Comparison of ENCODE assay signal across 8 cellular contexts in the genomic region with DNA sequence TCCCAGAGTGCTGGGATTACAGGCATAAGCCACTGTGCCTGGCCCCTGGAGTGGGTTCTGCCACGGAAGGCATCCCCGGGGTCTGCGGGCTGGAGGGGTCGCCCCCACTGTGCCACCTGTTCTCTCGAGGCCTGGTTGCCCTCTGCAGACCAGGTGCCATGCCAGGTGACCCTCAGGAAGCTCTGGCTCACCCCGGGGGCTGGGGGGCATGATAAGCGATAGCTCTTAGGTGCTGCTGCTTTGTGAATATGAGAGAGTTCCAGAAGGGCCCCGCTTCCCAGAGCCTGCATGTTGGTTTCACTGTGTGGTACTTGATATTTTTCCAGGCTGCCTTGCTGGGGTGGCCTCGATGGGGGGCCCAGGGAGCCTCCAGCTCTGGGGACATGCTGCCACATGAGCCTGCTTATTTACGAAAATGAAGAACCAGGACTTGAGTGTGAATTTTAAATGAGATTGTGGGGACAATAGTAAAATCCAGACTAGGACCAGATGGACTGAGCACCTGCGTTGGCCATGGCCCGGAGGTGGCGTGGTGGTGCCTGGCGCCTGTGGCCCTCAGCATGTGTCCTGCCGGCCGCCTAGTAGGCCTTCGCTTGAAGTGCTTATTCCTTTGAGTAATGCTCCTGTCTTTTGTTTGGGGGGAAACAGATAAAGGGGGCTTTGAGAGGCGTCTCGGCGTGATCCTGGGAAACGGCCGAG. TPM values are rescaled to one million over a fixed set of nuclear protein-coding genes. Genes with fewer than 3 reads are reported as not detected.
A peak's percentile ranks its signal among the peaks of the same experiment; 100 is the strongest.
DNase-seq lines count a peak whose midpoint lies in the region; ATAC-seq and TF ChIP-seq lines count a peak whose summit lies in the region.

No MANE protein-coding gene starts in this region.

- H3K27ac Mint-ChIP-seq in activated naive CD8-positive, alpha-beta T cell treated with anti-CD3 and anti-CD28 coated beads for 36 hours = peak overlapping the region; percentile 86
- peak overlapping the region; percentile 31 to 100 (median 96) for H3K27ac Mint-ChIP-seq in immature natural killer cell
- H3K27ac Mint-ChIP-seq in stimulated activated memory B cell treated with anti-CD40 and anti-IgM and Interleukin-4, amounts not matched to agents 10 μg/mL and 1 μg/mL and 100 μg/mL, for 72 hours = peak overlapping the region; percentile 89

- peaks cover 77% of the 10 kb centered on the region for H3K4me1 Mint-ChIP-seq in activated naive CD8-positive, alpha-beta T cell treated with anti-CD3 and anti-CD28 coated beads for 36 hours
- H3K4me1 Mint-ChIP-seq in immature natural killer cell = peaks cover 82 to 87% of the 10 kb centered on the region in 2 donors
- H3K4me1 Mint-ChIP-seq in stimulated activated memory B cell treated with anti-CD40 and anti-IgM and Interleukin-4, amounts not matched to agents 10 μg/mL and 1 μg/mL and 100 μg/mL, for 72 hours = peaks cover 91% of the 10 kb centered on the region

- peak overlapping the region; percentile 3; the same call in 1 of the 2 replicates for H3K27ac ChIP-seq in HEK293 (ENCODE audit: extremely low read depth, low read depth, low read length)

- TF ChIP-seq CTCF in HEK293 (tag by site-specific recombination; IDR thresholded peaks at IDR 0.05) (no peak), lower leg skin (IDR thresholded peaks at IDR 0.05) (no peak)

- no peak overlapping the region for H3K4me3 ChIP-seq in HEK293 (ENCODE audit: low read depth, low read length)
- H3K4me3 ChIP-seq in lower leg skin (ENCODE audit: low read depth, poor library complexity, severe bottlenecking) = no peak overlapping the region

- peaks cover 35% of the 10 kb centered on the region for H3K4me1 ChIP-seq in HEK293 (ENCODE audit: control insufficient read depth, insufficient read depth, low read length)

- TF ChIP-seq POLR2A in lower leg skin (IDR thresholded peaks at IDR 0.05) = no peak

- no peak for DNase-seq in activated naive CD8-positive, alpha-beta T cell treated with anti-CD3 and anti-CD28 coated beads for 36 hours
- DNase-seq in immature natural killer cell = peak in 2 of 3 donors; percentile 2 to 7
- no peak for DNase-seq in NOMO-1 treated with DMSO at 0.1 percent for 48 hours (lab: John Stamatoyannopoulos, UW; ENCODE audit: unreplicated experiment)
- DNase-seq in activated CD4-positive, alpha-beta T cell treated with anti-CD3 and anti-CD28 coated beads for 48 hours = no peak
- no peak for DNase-seq in lower leg skin (ENCODE audit: low spot score in 2 of 2)

- peaks cover 0 to 36% of the 10 kb centered on the region in 2 experiments; a peak in 1 of 3 replicates for H3K36me3 ChIP-seq in HEK293 (ENCODE audit: control insufficient read depth in 2 of 2, insufficient read depth in 1 of 2, low read length in 2 of 2)

- no peak for ATAC-seq in stimulated activated memory B cell treated with anti-CD40 and anti-IgM and Interleukin-4, amounts not matched to agents 10 μg/mL and 1 μg/mL and 100 μg/mL, for 72 hours
- ATAC-seq in GM18858 (IDR thresholded peaks at IDR 0.05; ENCODE audit: unreplicated experiment) = no peak

- WGBS in lower leg skin, 2 donors = 75 to 86% methylated on average over 22 of the region's 22 CpGs

- intact Hi-C loops in lower leg skin (cut with DNase I; ENCODE audit: low total_unique reads) = loop anchor here (10.0 kb wide), 1 partner anchor 69 kb away; no protein-coding TSS in a partner anchor

- H3K9me3 ChIP-seq in HEK293 (ENCODE audit: control insufficient read depth, insufficient read depth, low read depth, low read length) = no peaks in the 10 kb centered on the region

- CTCF ChIA-PET in HEK293 (lab: Yijun Ruan, JAX) = interaction anchor here (1.3 kb wide), 1 partner anchor 41 kb away, joined by 4 read pairs; the partner anchor contains the start of gene FAAP20

- H3K27me3 Mint-ChIP-seq in activated naive CD8-positive, alpha-beta T cell treated with anti-CD3 and anti-CD28 coated beads for 36 hours = no peaks in the 10 kb centered on the region
- peaks cover 63 to 95% (median 91%) of the 10 kb centered on the region in 3 donors for H3K27me3 Mint-ChIP-seq in immature natural killer cell (ENCODE audit: low read depth in 3 of 3)
- H3K27me3 Mint-ChIP-seq in stimulated activated memory B cell treated with anti-CD40 and anti-IgM and Interleukin-4, amounts not matched to agents 10 μg/mL and 1 μg/mL and 100 μg/mL, for 72 hours = no peaks in the 10 kb centered on the region

- H3K4me3 Mint-ChIP-seq in activated naive CD8-positive, alpha-beta T cell treated with anti-CD3 and anti-CD28 coated beads for 36 hours = peak overlapping the region; percentile 12
- peak overlapping the region; percentile 58 to 91 (median 82) for H3K4me3 Mint-ChIP-seq in immature natural killer cell
- peak overlapping the region; percentile 73 for H3K4me3 Mint-ChIP-seq in stimulated activated memory B cell treated with anti-CD40 and anti-IgM and Interleukin-4, amounts not matched to agents 10 μg/mL and 1 μg/mL and 100 μg/mL, for 72 hours

- POLR2A ChIA-PET in HEK293 (lab: Yijun Ruan, JAX) = interaction anchor here (0.7 to 0.8 kb wide), 2 partner anchors 33 to 140 kb away, joined by 3 to 6 read pairs; no protein-coding TSS in a partner anchor

- no peaks in the 10 kb centered on the region for H3K9me3 Mint-ChIP-seq in activated naive CD8-positive, alpha-beta T cell treated with anti-CD3 and anti-CD28 coated beads for 36 hours
- no peaks in the 10 kb centered on the region for H3K9me3 Mint-ChIP-seq in immature natural killer cell
- H3K9me3 Mint-ChIP-seq in stimulated activated memory B cell treated with anti-CD40 and anti-IgM and Interleukin-4, amounts not matched to agents 10 μg/mL and 1 μg/mL and 100 μg/mL, for 72 hours = no peaks in the 10 kb centered on the region

- H3K36me3 Mint-ChIP-seq in activated naive CD8-positive, alpha-beta T cell treated with anti-CD3 and anti-CD28 coated beads for 36 hours = peaks cover 27% of the 10 kb centered on the region
- H3K36me3 Mint-ChIP-seq in immature natural killer cell = peaks cover 0 to 4% (median under 1%) of the 10 kb centered on the region in 3 donors
- H3K36me3 Mint-ChIP-seq in stimulated activated memory B cell treated with anti-CD40 and anti-IgM and Interleukin-4, amounts not matched to agents 10 μg/mL and 1 μg/mL and 100 μg/mL, for 72 hours = peaks cover 9% of the 10 kb centered on the region

TF ChIP-seq in HEK293, 187 proteins besides CTCF, POLR2A, EP300 and RAD21 (continues in another document):
- TF ChIP-seq ZNF138 (tag by site-specific recombination; IDR thresholded peaks at IDR 0.05; ENCODE audit: borderline replicate concordance) = no peak
- TF ChIP-seq, protein P1, sequence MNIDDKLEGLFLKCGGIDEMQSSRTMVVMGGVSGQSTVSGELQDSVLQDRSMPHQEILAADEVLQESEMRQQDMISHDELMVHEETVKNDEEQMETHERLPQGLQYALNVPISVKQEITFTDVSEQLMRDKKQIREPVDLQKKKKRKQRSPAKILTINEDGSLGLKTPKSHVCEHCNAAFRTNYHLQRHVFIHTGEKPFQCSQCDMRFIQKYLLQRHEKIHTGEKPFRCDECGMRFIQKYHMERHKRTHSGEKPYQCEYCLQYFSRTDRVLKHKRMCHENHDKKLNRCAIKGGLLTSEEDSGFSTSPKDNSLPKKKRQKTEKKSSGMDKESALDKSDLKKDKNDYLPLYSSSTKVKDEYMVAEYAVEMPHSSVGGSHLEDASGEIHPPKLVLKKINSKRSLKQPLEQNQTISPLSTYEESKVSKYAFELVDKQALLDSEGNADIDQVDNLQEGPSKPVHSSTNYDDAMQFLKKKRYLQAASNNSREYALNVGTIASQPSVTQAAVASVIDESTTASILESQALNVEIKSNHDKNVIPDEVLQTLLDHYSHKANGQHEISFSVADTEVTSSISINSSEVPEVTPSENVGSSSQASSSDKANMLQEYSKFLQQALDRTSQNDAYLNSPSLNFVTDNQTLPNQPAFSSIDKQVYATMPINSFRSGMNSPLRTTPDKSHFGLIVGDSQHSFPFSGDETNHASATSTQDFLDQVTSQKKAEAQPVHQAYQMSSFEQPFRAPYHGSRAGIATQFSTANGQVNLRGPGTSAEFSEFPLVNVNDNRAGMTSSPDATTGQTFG (tag by site-specific recombination; IDR thresholded peaks at IDR 0.05; ENCODE audit: borderline replicate concordance) = no peak
- TF ChIP-seq, protein P2, sequence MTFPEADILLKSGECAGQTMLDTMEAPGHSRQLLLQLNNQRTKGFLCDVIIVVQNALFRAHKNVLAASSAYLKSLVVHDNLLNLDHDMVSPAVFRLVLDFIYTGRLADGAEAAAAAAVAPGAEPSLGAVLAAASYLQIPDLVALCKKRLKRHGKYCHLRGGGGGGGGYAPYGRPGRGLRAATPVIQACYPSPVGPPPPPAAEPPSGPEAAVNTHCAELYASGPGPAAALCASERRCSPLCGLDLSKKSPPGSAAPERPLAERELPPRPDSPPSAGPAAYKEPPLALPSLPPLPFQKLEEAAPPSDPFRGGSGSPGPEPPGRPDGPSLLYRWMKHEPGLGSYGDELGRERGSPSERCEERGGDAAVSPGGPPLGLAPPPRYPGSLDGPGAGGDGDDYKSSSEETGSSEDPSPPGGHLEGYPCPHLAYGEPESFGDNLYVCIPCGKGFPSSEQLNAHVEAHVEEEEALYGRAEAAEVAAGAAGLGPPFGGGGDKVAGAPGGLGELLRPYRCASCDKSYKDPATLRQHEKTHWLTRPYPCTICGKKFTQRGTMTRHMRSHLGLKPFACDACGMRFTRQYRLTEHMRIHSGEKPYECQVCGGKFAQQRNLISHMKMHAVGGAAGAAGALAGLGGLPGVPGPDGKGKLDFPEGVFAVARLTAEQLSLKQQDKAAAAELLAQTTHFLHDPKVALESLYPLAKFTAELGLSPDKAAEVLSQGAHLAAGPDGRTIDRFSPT (tag by site-specific recombination; IDR thresholded peaks at IDR 0.05) = 0 out of 2 replicates have a peak, but pooled peaks have one; percentile 43
- TF ChIP-seq KLF10 (tag by site-specific recombination; IDR thresholded peaks at IDR 0.05) = no peak
- TF ChIP-seq, protein P3, sequence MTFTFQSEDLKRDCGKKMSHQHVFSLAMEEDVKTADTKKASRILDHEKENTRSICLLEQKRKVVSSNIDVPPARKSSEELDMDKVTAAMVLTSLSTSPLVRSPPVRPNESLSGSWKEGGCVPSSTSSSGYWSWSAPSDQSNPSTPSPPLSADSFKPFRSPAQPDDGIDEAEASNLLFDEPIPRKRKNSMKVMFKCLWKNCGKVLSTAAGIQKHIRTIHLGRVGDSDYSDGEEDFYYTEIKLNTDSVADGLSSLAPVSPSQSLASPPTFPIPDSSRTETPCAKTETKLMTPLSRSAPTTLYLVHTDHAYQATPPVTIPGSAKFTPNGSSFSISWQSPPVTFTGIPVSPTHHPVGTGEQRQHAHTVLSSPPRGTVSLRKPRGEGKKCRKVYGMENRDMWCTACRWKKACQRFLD (tag by site-specific recombination; IDR thresholded peaks at IDR 0.05) = no peak
- TF ChIP-seq SP3 (tag by site-specific recombination; IDR thresholded peaks at IDR 0.05) = no peak
- TF ChIP-seq ZNF404 (tag by site-specific recombination; IDR thresholded peaks at IDR 0.05) = no peak

RNA-seq across cellular contexts. Expression of gene SKI, which starts 7.3 kb away (rescaled TPM):
- 10 to 100 TPM; 25.4 to 27.3 TPM for total RNA-seq in activated naive CD8-positive, alpha-beta T cell treated with anti-CD3 and anti-CD28 coated beads for 36 hours
- 1 to 10 TPM in 1 of 3 donors, under 1 TPM in 1, not detected in 1; 0.87 to 1.0 TPM for polyA plus RNA-seq in immature natural killer cell
- total RNA-seq in lower leg skin = 10 to 100 TPM; 67.3 to 80.8 (median 75.4) TPM

RNA-seq across cellular contexts. Expression of gene FAAP20, which starts 40.9 kb away (rescaled TPM):
- total RNA-seq in activated naive CD8-positive, alpha-beta T cell treated with anti-CD3 and anti-CD28 coated beads for 36 hours = 10 to 100 TPM; 69.3 to 71.4 TPM
- 10 to 100 TPM; 56.7 to 99.6 (median 79.2) TPM for polyA plus RNA-seq in immature natural killer cell
- total RNA-seq in lower leg skin = 10 to 100 TPM; 29.8 to 48.0 (median 45.6) TPM

Comparison
In these comparisons a context has a peak if more than half of its experiments do, and no peak if none do; other contexts are left out.
1. DNase-seq: peak in immature natural killer cell (2 of 3); none in activated naive CD8-positive, alpha-beta T cell treated with anti-CD3 and anti-CD28 coated beads for 36 hours (single experiment), NOMO-1 treated with DMSO at 0.1 percent for 48 hours (single experiment), activated CD4-positive, alpha-beta T cell treated with anti-CD3 and anti-CD28 coated beads for 48 hours (single experiment) and lower leg skin (0 of 2).
2. H3K4me3 Mint-ChIP-seq: peak in every context shown above with its lines; median percentile 82 in immature natural killer cell; 73 in stimulated activated memory B cell treated with anti-CD40 and anti-IgM and Interleukin-4, amounts not matched to agents 10 μg/mL and 1 μg/mL and 100 μg/mL, for 72 hours; 12 in activated naive CD8-positive, alpha-beta T cell treated with anti-CD3 and anti-CD28 coated beads for 36 hours.
3. Peak in every context shown above with its lines, with median percentiles within 50 percentile points of each other: H3K27ac Mint-ChIP-seq.